Comparison of ENCODE assay signal across 16 cellular contexts in genomic region chr4:147772056-147772455, GRCh38. TPM values are rescaled to one million over a fixed set of nuclear protein-coding genes. Genes with fewer than 3 reads are reported as not detected.
A peak's percentile ranks its signal among the peaks of the same experiment; 100 is the strongest.
DNase-seq lines count a peak whose midpoint lies in the region; ATAC-seq, FAIRE-seq and TF ChIP-seq lines count a peak whose summit lies in the region.
"Had no signal": no experiment of that assay in that cellular context is flagged by ENCODE, and none has a peak within 500 bp of the region (broad histone marks: within the 10 kb centered on the region; RNA-seq: fewer than 3 reads in every experiment).

No MANE protein-coding gene starts in this region.

- no peak for TF ChIP-seq EP300 in sigmoid colon (IDR thresholded peaks at IDR 0.05)

- H3K36me3 ChIP-seq in WERI-Rb-1: peaks cover 5% of the 10 kb centered on the region
- no peaks in the 10 kb centered on the region for H3K36me3 ChIP-seq in heart right ventricle
- H3K36me3 ChIP-seq in sigmoid colon: no peaks in the 10 kb centered on the region
- H3K36me3 ChIP-seq: BE2C had no signal

- intact Hi-C loops in heart right ventricle (cut with DNase I) (loop anchor here in 3 of 10 donors (2.0 to 10.0 kb wide), 3 partner anchors 15 to 63 kb away; no protein-coding TSS in a partner anchor), sigmoid colon (cut with DNase I) (no loop called here)

- ATAC-seq in heart right ventricle (peak in 7 of 8 donors; percentile 5 to 49 (median 40)), GM21619 (IDR thresholded peaks at IDR 0.05; ENCODE audit: unreplicated experiment) (no peak), GM18873 (IDR thresholded peaks at IDR 0.05; ENCODE audit: low FRiP score, unreplicated experiment) (no peak)
- ATAC-seq: activated CD4-positive, CD25-positive, alpha-beta regulatory T cell treated with anti-CD3 and anti-CD28 coated beads, Interleukin-2, amount 50 U/mL, for 24 hours; K562 had no signal

- peak overlapping the region; percentile 47 for H3K27ac ChIP-seq in WERI-Rb-1
- H3K27ac ChIP-seq in heart right ventricle: peak overlapping the region; percentile 59 to 85 (median 74)
- peak overlapping the region; percentile 61 to 73 (median 67) for H3K27ac ChIP-seq in sigmoid colon

- H3K4me3 ChIP-seq in WERI-Rb-1 (ENCODE audit: low read depth, low read length) (no peak overlapping the region), heart right ventricle (no peak overlapping the region), sigmoid colon (no peak overlapping the region), foreskin fibroblast (ENCODE audit: low read depth in 1 of 2, low read length in 2 of 2) (no peak overlapping the region)
- H3K4me3 ChIP-seq: K562 had no signal

- DNase-seq in GM12892 (ENCODE audit: insufficient read length) (no peak), WERI-Rb-1 (no peak), heart right ventricle (no peak), sigmoid colon (no peak), HPDE6-E6E7 (ENCODE audit: extremely low spot score) (no peak), foreskin fibroblast (no peak)
- DNase-seq: activated T-cell treated with anti-CD3 and anti-CD28 coated beads, Interleukin-2, amount 50 U/mL, for 24 hours; amygdala; BE2C; NCI-H1436 treated with DMSO at 0.1 percent for 48 hours; NCI-H526; stimulated activated CD4-positive, alpha-beta T cell treated with anti-CD3 and anti-CD28 coated beads, Interleukin-1b, Interleukin-23, amount 100 ng/mL, for 48 hours had no signal

- H3K4me1 ChIP-seq in heart right ventricle: peaks cover 18 to 92% (median 76%) of the 10 kb centered on the region in 9 donors
- H3K4me1 ChIP-seq in sigmoid colon: peaks cover 0 to 90% (median 82%) of the 10 kb centered on the region in 4 donors

- TF ChIP-seq POLR2A in GM12892 (IDR thresholded peaks at IDR 0.05; ENCODE audit: low read depth, low read length): no peak
- TF ChIP-seq POLR2A in sigmoid colon (IDR thresholded peaks at IDR 0.05): no peak

- FAIRE-seq in GM12892 (lab: Jason Lieb, UNC): peak; percentile 5
- FAIRE-seq: K562 had no signal

- H3K27me3 ChIP-seq in WERI-Rb-1 (ENCODE audit: insufficient read depth, low read depth, severe bottlenecking) (no peaks in the 10 kb centered on the region), heart right ventricle (no peaks in the 10 kb centered on the region), sigmoid colon (no peaks in the 10 kb centered on the region)
- H3K27me3 ChIP-seq: BE2C had no signal

- WGBS in heart right ventricle, 2 donors: 49 to 60% methylated on average over 8 of the region's 8 CpGs
- WGBS in sigmoid colon, 2 donors: 37 to 85% methylated on average over 8 of the region's 8 CpGs

- no peak for TF ChIP-seq CTCF in WERI-Rb-1 (IDR thresholded peaks at IDR 0.05; ENCODE audit: low read depth, low read length)
- peak in 2 of 9 donors; percentile 11 to 15 for TF ChIP-seq CTCF in heart right ventricle (IDR thresholded peaks at IDR 0.05)
- no peak for TF ChIP-seq CTCF in sigmoid colon (IDR thresholded peaks at IDR 0.05)
- TF ChIP-seq CTCF in foreskin fibroblast (IDR thresholded peaks at IDR 0.05; ENCODE audit: low read depth, low read length): no peak

- H3K9me3 ChIP-seq in WERI-Rb-1 (ENCODE audit: severe bottlenecking): no peaks in the 10 kb centered on the region
- H3K9me3 ChIP-seq in heart right ventricle: no peaks in the 10 kb centered on the region
- no peaks in the 10 kb centered on the region for H3K9me3 ChIP-seq in sigmoid colon
- H3K9me3 ChIP-seq: BE2C had no signal

RNA-seq across cellular contexts. Expression of gene ARHGAP10, which starts 40.2 kb away (rescaled TPM):
- 18.1 TPM for polyA plus RNA-seq in GM12892 (2012; ENCODE audit: missing spikeins)
- 10 to 100 TPM; 33.9 to 71.1 (median 60.7) TPM for total RNA-seq in heart right ventricle
- polyA plus RNA-seq in heart right ventricle: 10 to 100 TPM; 39.0 to 63.0 TPM
- total RNA-seq in sigmoid colon: 100 to 1,000 TPM; 123 to 158 (median 139) TPM
- polyA plus RNA-seq in sigmoid colon: 1 to 10 TPM; 3.0 to 7.3 (median 7.2) TPM

Comparison
In these comparisons a context has a peak if more than half of its experiments do, and no peak if none do; other contexts are left out.
1. ATAC-seq: peak in heart right ventricle (7 of 8); none in GM21619 (single experiment) and GM18873 (single experiment).
2. Peak in every context shown above with its lines, with median percentiles within 50 percentile points of each other: H3K27ac ChIP-seq.